Comparison of ENCODE assay signal across 1 cellular context in the genomic region with DNA sequence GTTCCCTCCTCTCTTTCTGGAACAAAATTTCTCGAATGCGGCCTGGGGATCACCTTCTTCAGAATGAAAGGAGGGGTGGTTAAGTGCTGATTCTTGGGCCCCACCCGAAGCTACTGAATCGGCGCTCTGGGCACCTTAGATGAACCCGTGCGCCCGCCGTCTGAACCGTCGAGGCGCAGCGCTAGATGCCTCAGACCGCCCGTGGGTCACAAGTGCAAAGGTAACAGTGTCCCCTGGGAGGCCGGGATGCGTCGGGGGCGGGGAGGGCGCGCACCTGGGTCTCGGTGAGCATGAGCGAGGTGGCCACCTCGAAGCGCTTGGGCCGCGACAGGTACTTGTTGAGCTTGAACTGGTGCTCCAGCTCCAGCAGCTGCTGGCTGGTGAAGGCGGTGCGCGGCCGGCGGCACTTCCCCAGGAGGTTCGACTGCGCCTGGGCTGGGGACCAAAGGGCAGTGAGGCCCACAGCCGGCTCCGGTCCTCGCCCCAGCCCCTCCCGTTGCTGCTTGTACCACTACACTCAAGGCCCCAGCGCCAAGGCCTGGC.
TF ChIP-seq lines count a peak whose summit lies in the region.

No MANE protein-coding gene starts in this region.

TF ChIP-seq in HepG2, 621 proteins besides CTCF, POLR2A, EP300 and RAD21 (continues in another document):
- TF ChIP-seq, protein P1, sequence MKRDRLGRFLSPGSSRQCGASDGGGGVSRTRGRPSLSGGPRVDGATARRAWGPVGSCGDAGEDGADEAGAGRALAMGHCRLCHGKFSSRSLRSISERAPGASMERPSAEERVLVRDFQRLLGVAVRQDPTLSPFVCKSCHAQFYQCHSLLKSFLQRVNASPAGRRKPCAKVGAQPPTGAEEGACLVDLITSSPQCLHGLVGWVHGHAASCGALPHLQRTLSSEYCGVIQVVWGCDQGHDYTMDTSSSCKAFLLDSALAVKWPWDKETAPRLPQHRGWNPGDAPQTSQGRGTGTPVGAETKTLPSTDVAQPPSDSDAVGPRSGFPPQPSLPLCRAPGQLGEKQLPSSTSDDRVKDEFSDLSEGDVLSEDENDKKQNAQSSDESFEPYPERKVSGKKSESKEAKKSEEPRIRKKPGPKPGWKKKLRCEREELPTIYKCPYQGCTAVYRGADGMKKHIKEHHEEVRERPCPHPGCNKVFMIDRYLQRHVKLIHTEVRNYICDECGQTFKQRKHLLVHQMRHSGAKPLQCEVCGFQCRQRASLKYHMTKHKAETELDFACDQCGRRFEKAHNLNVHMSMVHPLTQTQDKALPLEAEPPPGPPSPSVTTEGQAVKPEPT (CRISPR knock-in tag; IDR thresholded peaks at IDR 0.05; ENCODE audit: low read depth) = 0 out of 2 replicates have a peak, but pooled peaks have one; percentile 32
- TF ChIP-seq, protein P2, sequence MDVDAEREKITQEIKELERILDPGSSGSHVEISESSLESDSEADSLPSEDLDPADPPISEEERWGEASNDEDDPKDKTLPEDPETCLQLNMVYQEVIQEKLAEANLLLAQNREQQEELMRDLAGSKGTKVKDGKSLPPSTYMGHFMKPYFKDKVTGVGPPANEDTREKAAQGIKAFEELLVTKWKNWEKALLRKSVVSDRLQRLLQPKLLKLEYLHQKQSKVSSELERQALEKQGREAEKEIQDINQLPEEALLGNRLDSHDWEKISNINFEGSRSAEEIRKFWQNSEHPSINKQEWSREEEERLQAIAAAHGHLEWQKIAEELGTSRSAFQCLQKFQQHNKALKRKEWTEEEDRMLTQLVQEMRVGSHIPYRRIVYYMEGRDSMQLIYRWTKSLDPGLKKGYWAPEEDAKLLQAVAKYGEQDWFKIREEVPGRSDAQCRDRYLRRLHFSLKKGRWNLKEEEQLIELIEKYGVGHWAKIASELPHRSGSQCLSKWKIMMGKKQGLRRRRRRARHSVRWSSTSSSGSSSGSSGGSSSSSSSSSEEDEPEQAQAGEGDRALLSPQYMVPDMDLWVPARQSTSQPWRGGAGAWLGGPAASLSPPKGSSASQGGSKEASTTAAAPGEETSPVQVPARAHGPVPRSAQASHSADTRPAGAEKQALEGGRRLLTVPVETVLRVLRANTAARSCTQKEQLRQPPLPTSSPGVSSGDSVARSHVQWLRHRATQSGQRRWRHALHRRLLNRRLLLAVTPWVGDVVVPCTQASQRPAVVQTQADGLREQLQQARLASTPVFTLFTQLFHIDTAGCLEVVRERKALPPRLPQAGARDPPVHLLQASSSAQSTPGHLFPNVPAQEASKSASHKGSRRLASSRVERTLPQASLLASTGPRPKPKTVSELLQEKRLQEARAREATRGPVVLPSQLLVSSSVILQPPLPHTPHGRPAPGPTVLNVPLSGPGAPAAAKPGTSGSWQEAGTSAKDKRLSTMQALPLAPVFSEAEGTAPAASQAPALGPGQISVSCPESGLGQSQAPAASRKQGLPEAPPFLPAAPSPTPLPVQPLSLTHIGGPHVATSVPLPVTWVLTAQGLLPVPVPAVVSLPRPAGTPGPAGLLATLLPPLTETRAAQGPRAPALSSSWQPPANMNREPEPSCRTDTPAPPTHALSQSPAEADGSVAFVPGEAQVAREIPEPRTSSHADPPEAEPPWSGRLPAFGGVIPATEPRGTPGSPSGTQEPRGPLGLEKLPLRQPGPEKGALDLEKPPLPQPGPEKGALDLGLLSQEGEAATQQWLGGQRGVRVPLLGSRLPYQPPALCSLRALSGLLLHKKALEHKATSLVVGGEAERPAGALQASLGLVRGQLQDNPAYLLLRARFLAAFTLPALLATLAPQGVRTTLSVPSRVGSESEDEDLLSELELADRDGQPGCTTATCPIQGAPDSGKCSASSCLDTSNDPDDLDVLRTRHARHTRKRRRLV (CRISPR knock-in tag; IDR thresholded peaks at IDR 0.05) = no peak
- TF ChIP-seq ZFY (CRISPR knock-in tag; IDR thresholded peaks at IDR 0.05) (peak; percentile 38; the same call in 1 of the 2 replicates), TAF1 (CRISPR knock-in tag; IDR thresholded peaks at IDR 0.05) (0 out of 2 replicates have a peak, but pooled peaks have one; percentile 24), ZNF768 (CRISPR knock-in tag; IDR thresholded peaks at IDR 0.05) (0 out of 2 replicates have a peak, but pooled peaks have one; percentile 21), DMAP1 (CRISPR knock-in tag; IDR thresholded peaks at IDR 0.05) (no peak), HNRNPLL (IDR thresholded peaks at IDR 0.05; ENCODE audit: low read depth, low read length, poor library complexity, severe bottlenecking) (peak; percentile 9), UBTF (CRISPR knock-in tag; IDR thresholded peaks at IDR 0.05) (peak; percentile 99), ZNF788 (CRISPR knock-in tag; IDR thresholded peaks at IDR 0.05; ENCODE audit: borderline replicate concordance) (peak; percentile 29; the same call in 1 of the 2 replicates), MTA1 (CRISPR knock-in tag; IDR thresholded peaks at IDR 0.05; ENCODE audit: borderline replicate concordance) (peak; percentile 34; the same call in 1 of the 2 replicates), ZNF468 (CRISPR knock-in tag; IDR thresholded peaks at IDR 0.05) (no peak), ZNF572 (CRISPR knock-in tag; IDR thresholded peaks at IDR 0.05) (0 out of 2 replicates have a peak, but pooled peaks have one; percentile 35), ZNF501 (CRISPR knock-in tag; IDR thresholded peaks at IDR 0.05) (0 out of 2 replicates have a peak, but pooled peaks have one; percentile 35), SAP130 (CRISPR knock-in tag; IDR thresholded peaks at IDR 0.05; ENCODE audit: low read depth) (peak; percentile 22; the same call in 1 of the 2 replicates), HNF1A (IDR thresholded peaks at IDR 0.05; ENCODE audit: low read depth) (no peak), HNF1A (CRISPR knock-in tag; IDR thresholded peaks at IDR 0.05; ENCODE audit: borderline replicate concordance) (no peak), HOXA3 (CRISPR knock-in tag; IDR thresholded peaks at IDR 0.05) (peak; percentile 31; the same call in 1 of the 2 replicates), SOX6 (IDR thresholded peaks at IDR 0.05) (no peak), SOX6 (CRISPR knock-in tag; IDR thresholded peaks at IDR 0.05) (peak; percentile 12; the same call in 1 of the 2 replicates), HNF4A (CRISPR knock-in tag; IDR thresholded peaks at IDR 0.05) (peak; percentile 54), HDAC6 (IDR thresholded peaks at IDR 0.05; ENCODE audit: low read depth, low read length) (no peak), ZNF800 (CRISPR knock-in tag; IDR thresholded peaks at IDR 0.05) (peak; percentile 90), ZNF598 (CRISPR knock-in tag; IDR thresholded peaks at IDR 0.05; ENCODE audit: borderline replicate concordance) (no peak)
- TF ChIP-seq, protein P3, sequence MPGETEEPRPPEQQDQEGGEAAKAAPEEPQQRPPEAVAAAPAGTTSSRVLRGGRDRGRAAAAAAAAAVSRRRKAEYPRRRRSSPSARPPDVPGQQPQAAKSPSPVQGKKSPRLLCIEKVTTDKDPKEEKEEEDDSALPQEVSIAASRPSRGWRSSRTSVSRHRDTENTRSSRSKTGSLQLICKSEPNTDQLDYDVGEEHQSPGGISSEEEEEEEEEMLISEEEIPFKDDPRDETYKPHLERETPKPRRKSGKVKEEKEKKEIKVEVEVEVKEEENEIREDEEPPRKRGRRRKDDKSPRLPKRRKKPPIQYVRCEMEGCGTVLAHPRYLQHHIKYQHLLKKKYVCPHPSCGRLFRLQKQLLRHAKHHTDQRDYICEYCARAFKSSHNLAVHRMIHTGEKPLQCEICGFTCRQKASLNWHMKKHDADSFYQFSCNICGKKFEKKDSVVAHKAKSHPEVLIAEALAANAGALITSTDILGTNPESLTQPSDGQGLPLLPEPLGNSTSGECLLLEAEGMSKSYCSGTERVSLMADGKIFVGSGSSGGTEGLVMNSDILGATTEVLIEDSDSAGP (CRISPR knock-in tag; IDR thresholded peaks at IDR 0.05; ENCODE audit: borderline replicate concordance) = peak; percentile 12; the same call in 1 of the 2 replicates
- TF ChIP-seq, protein P4, sequence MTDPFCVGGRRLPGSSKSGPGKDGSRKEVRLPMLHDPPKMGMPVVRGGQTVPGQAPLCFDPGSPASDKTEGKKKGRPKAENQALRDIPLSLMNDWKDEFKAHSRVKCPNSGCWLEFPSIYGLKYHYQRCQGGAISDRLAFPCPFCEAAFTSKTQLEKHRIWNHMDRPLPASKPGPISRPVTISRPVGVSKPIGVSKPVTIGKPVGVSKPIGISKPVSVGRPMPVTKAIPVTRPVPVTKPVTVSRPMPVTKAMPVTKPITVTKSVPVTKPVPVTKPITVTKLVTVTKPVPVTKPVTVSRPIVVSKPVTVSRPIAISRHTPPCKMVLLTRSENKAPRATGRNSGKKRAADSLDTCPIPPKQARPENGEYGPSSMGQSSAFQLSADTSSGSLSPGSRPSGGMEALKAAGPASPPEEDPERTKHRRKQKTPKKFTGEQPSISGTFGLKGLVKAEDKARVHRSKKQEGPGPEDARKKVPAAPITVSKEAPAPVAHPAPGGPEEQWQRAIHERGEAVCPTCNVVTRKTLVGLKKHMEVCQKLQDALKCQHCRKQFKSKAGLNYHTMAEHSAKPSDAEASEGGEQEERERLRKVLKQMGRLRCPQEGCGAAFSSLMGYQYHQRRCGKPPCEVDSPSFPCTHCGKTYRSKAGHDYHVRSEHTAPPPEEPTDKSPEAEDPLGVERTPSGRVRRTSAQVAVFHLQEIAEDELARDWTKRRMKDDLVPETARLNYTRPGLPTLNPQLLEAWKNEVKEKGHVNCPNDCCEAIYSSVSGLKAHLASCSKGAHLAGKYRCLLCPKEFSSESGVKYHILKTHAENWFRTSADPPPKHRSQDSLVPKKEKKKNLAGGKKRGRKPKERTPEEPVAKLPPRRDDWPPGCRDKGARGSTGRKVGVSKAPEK (CRISPR knock-in tag; IDR thresholded peaks at IDR 0.05; ENCODE audit: borderline replicate concordance) = peak; percentile 36; the same call in 1 of the 2 replicates
